Comparison of ENCODE assay signal across 1 cellular context in the genomic region with DNA sequence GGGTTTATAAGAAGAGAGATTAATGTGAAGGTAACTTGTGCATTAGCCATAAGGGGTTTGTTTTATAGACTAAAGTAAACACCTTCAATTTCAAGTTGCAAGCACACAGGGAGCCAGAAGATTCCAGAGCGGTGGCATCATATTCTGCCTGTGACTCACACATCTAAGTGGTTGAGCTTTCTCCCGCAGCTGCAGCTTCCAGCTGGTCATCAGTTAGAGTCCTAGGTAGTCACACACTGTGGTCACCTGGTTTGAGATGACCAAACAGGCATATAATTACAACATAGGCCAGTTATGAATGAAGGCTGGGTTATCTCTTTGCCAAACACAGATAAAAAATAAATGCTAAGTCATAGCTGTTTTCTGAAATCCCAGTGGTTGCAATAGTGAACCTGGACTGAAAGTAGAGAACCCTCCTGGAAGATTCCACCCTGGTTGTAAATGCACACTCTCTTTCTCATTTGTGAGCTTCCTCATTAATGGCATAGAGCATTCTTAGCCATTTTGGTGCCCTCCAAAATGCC.
TF ChIP-seq lines count a peak whose summit lies in the region.

No MANE protein-coding gene starts in this region.

TF ChIP-seq in K562, 482 proteins besides CTCF, POLR2A, EP300 and RAD21 (continued from another document and continues in another):
- TF ChIP-seq, protein P1, sequence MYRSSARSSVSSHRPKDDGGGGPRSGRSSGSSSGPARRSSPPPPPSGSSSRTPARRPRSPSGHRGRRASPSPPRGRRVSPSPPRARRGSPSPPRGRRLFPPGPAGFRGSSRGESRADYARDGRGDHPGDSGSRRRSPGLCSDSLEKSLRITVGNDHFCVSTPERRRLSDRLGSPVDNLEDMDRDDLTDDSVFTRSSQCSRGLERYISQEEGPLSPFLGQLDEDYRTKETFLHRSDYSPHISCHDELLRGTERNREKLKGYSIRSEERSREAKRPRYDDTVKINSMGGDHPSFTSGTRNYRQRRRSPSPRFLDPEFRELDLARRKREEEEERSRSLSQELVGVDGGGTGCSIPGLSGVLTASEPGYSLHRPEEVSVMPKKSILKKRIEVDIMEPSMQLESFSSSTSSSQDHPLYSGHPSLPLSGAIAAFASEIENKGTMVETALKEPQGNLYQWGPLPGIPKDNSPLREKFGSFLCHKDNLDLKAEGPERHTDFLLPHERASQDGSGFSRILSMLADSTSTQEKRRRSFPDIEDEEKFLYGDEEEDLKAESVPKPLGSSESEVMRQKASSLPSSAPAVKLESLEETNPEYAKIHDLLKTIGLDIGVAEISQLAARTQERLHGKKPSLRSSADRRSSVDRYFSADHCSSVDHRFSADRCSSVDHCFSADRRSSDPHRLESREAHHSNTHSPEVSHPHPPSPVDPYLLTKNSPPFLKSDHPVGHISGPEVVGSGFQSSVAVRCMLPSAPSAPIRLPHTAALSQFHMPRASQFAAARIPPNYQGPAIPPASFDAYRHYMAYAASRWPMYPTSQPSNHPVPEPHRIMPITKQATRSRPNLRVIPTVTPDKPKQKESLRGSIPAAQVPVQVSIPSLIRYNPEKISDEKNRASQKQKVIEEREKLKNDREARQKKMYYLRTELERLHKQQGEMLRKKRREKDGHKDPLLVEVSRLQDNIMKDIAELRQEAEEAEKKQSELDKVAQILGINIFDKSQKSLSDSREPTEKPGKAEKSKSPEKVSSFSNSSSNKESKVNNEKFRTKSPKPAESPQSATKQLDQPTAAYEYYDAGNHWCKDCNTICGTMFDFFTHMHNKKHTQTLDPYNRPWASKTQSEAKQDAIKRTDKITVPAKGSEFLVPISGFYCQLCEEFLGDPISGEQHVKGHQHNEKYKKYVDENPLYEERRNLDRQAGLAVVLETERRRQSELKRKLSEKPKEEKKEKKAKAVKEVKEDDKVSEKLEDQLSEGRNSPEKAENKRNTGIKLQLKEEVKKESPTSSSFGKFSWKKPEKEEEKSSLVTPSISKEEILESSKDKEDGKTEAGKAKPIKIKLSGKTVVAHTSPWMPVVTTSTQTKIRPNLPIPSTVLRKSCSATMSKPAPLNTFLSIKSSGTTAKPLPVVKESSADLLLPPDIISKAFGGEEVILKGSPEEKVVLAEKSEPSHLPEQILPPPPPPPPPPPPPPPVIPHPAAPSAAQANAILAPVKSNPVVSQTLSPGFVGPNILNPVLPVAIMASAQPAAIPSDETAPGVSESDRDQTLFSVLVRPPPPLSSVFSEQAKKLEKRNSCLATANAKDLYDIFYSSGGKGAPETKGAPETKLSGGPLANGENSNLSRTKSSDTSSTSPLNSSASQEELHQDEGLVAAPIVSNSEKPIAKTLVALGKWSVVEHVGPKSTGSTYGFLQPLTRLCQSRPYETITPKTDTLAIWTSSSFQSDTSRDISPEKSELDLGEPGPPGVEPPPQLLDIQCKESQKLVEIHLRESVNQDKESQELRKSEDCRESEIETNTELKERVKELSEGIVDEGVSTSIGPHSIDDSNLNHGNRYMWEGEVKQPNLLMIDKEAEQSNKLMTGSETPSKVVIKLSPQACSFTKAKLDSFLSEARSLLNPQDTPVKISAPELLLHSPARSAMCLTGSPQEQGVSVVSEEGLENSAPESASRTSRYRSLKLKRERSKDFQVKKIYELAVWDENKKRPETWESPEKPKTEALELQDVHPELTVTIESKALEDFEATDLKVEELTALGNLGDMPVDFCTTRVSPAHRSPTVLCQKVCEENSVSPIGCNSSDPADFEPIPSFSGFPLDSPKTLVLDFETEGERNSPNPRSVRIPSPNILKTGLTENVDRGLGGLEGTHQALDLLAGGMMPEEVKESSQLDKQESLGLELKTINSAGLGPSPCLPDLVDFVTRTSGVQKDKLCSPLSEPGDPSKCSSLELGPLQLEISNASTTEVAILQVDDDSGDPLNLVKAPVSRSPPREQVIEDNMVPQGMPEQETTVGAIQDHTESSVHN (IDR thresholded peaks at IDR 0.05; ENCODE audit: borderline replicate concordance in 1 of 2, low read depth in 1 of 2) = peak; percentile 80 to 98; a peak in 3 of 4 replicates
- TF ChIP-seq MAFF (IDR thresholded peaks at IDR 0.05; ENCODE audit: low read length) (peak; percentile 76), LARP7 (IDR thresholded peaks at IDR 0.05) (no peak), MYNN (IDR thresholded peaks at IDR 0.05) (peak; percentile 78; the same call in 1 of the 2 replicates), MYNN (CRISPR knock-in tag; IDR thresholded peaks at IDR 0.05) (no peak), KLF13 (tag; IDR thresholded peaks at IDR 0.05; ENCODE audit: borderline replicate concordance, low read depth) (no peak), ATF7 (IDR thresholded peaks at IDR 0.05) (peak; percentile 93), CAMTA2 (CRISPR knock-in tag; conservative IDR thresholded peaks at IDR 0.05) (no peak), SNIP1 (IDR thresholded peaks at IDR 0.05; ENCODE audit: low read depth) (no peak), GATAD2A (IDR thresholded peaks at IDR 0.05) (no peak), FOXM1 (IDR thresholded peaks at IDR 0.05; ENCODE audit: low read depth) (no peak), FOXM1 (CRISPR knock-in tag; IDR thresholded peaks at IDR 0.05; ENCODE audit: low read depth) (no peak), TCF3 (CRISPR knock-in tag; IDR thresholded peaks at IDR 0.05) (peak; percentile 62), BACH1 (tag; IDR thresholded peaks at IDR 0.05) (peak; percentile 82), ILK (tag; IDR thresholded peaks at IDR 0.05; ENCODE audit: borderline replicate concordance, low read depth) (no peak), FOS (IDR thresholded peaks at IDR 0.05; ENCODE audit: extremely low read depth, insufficient read length) (peak; percentile 35), C11orf30 (IDR thresholded peaks at IDR 0.05; ENCODE audit: low read depth) (peak; percentile 77), BCL6 (CRISPR knock-in tag; IDR thresholded peaks at IDR 0.05) (no peak), JUND (IDR thresholded peaks at IDR 0.05; ENCODE audit: borderline replicate concordance, low read depth, low read length) (peak; percentile 93), JUND (tag; IDR thresholded peaks at IDR 0.05; ENCODE audit: borderline replicate concordance, low read depth, low read length) (peak; percentile 96), ZNF121 (CRISPR knock-in tag; conservative IDR thresholded peaks at IDR 0.05) (no peak), TAF15 (IDR thresholded peaks at IDR 0.05; ENCODE audit: low read depth, low read length) (no peak), MED1 (CRISPR knock-in tag; IDR thresholded peaks at IDR 0.05; ENCODE audit: borderline replicate concordance) (no peak), NEUROD1 (IDR thresholded peaks at IDR 0.05; ENCODE audit: borderline replicate concordance, low read depth, low read length, partially characterized antibody) (no peak), NONO (IDR thresholded peaks at IDR 0.05; ENCODE audit: low read depth in 2 of 2, low read length in 1 of 2) (no peak), ZNF695 (CRISPR knock-in tag; IDR thresholded peaks at IDR 0.05) (no peak), SMARCA5 (IDR thresholded peaks at IDR 0.05) (no peak), SMAD2 (IDR thresholded peaks at IDR 0.05; ENCODE audit: low read depth, low read length) (no peak), SAFB2 (IDR thresholded peaks at IDR 0.05; ENCODE audit: borderline replicate concordance, low read depth, low read length, severe bottlenecking) (no peak), ZBTB17 (CRISPR knock-in tag; IDR thresholded peaks at IDR 0.05) (no peak), LEF1 (IDR thresholded peaks at IDR 0.05) (peak; percentile 56; the same call in 1 of the 2 replicates), ZNF263 (CRISPR knock-in tag; IDR thresholded peaks at IDR 0.05; ENCODE audit: borderline replicate concordance) (no peak), NFE2 (IDR thresholded peaks at IDR 0.05; ENCODE audit: low read depth) (peak; percentile 93), NFE2L1 (tag; IDR thresholded peaks at IDR 0.05; ENCODE audit: borderline replicate concordance, low read depth) (peak; percentile 75), DPF2 (IDR thresholded peaks at IDR 0.05) (peak; percentile 85; the same call in 1 of the 2 replicates), ILF3 (IDR thresholded peaks at IDR 0.05; ENCODE audit: borderline replicate concordance) (no peak), ZC3H11A (IDR thresholded peaks at IDR 0.05; ENCODE audit: low read depth, low read length) (no peak)
- TF ChIP-seq, protein P2, sequence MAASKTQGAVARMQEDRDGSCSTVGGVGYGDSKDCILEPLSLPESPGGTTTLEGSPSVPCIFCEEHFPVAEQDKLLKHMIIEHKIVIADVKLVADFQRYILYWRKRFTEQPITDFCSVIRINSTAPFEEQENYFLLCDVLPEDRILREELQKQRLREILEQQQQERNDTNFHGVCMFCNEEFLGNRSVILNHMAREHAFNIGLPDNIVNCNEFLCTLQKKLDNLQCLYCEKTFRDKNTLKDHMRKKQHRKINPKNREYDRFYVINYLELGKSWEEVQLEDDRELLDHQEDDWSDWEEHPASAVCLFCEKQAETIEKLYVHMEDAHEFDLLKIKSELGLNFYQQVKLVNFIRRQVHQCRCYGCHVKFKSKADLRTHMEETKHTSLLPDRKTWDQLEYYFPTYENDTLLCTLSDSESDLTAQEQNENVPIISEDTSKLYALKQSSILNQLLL (CRISPR knock-in tag; IDR thresholded peaks at IDR 0.05; ENCODE audit: borderline replicate concordance) = no peak
- TF ChIP-seq, protein P3, sequence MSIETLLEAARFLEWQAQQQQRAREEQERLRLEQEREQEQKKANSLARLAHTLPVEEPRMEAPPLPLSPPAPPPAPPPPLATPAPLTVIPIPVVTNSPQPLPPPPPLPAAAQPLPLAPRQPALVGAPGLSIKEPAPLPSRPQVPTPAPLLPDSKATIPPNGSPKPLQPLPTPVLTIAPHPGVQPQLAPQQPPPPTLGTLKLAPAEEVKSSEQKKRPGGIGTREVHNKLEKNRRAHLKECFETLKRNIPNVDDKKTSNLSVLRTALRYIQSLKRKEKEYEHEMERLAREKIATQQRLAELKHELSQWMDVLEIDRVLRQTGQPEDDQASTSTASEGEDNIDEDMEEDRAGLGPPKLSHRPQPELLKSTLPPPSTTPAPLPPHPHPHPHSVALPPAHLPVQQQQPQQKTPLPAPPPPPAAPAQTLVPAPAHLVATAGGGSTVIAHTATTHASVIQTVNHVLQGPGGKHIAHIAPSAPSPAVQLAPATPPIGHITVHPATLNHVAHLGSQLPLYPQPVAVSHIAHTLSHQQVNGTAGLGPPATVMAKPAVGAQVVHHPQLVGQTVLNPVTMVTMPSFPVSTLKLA (conservative IDR thresholded peaks at IDR 0.05) = no peak; a peak in 1 of 4 replicates
- TF ChIP-seq, protein P4, sequence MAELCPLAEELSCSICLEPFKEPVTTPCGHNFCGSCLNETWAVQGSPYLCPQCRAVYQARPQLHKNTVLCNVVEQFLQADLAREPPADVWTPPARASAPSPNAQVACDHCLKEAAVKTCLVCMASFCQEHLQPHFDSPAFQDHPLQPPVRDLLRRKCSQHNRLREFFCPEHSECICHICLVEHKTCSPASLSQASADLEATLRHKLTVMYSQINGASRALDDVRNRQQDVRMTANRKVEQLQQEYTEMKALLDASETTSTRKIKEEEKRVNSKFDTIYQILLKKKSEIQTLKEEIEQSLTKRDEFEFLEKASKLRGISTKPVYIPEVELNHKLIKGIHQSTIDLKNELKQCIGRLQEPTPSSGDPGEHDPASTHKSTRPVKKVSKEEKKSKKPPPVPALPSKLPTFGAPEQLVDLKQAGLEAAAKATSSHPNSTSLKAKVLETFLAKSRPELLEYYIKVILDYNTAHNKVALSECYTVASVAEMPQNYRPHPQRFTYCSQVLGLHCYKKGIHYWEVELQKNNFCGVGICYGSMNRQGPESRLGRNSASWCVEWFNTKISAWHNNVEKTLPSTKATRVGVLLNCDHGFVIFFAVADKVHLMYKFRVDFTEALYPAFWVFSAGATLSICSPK (IDR thresholded peaks at IDR 0.05; ENCODE audit: borderline replicate concordance) = no peak
- TF ChIP-seq, protein P5, sequence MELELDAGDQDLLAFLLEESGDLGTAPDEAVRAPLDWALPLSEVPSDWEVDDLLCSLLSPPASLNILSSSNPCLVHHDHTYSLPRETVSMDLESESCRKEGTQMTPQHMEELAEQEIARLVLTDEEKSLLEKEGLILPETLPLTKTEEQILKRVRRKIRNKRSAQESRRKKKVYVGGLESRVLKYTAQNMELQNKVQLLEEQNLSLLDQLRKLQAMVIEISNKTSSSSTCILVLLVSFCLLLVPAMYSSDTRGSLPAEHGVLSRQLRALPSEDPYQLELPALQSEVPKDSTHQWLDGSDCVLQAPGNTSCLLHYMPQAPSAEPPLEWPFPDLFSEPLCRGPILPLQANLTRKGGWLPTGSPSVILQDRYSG (tag; conservative IDR thresholded peaks at IDR 0.05; ENCODE audit: low read depth) = no peak
- TF ChIP-seq, protein P6, sequence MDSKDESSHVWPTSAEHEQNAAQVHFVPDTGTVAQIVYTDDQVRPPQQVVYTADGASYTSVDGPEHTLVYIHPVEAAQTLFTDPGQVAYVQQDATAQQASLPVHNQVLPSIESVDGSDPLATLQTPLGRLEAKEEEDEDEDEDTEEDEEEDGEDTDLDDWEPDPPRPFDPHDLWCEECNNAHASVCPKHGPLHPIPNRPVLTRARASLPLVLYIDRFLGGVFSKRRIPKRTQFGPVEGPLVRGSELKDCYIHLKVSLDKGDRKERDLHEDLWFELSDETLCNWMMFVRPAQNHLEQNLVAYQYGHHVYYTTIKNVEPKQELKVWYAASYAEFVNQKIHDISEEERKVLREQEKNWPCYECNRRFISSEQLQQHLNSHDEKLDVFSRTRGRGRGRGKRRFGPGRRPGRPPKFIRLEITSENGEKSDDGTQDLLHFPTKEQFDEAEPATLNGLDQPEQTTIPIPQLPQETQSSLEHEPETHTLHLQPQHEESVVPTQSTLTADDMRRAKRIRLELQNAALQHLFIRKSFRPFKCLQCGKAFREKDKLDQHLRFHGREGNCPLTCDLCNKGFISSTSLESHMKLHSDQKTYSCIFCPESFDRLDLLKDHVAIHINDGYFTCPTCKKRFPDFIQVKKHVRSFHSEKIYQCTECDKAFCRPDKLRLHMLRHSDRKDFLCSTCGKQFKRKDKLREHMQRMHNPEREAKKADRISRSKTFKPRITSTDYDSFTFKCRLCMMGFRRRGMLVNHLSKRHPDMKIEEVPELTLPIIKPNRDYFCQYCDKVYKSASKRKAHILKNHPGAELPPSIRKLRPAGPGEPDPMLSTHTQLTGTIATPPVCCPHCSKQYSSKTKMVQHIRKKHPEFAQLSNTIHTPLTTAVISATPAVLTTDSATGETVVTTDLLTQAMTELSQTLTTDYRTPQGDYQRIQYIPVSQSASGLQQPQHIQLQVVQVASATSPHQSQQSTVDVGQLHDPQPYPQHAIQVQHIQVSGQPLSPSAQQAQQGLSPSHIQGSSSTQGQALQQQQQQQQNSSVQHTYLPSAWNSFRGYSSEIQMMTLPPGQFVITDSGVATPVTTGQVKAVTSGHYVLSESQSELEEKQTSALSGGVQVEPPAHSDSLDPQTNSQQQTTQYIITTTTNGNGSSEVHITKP (IDR thresholded peaks at IDR 0.05; ENCODE audit: partially characterized antibody) = no peak
- TF ChIP-seq, protein P7, sequence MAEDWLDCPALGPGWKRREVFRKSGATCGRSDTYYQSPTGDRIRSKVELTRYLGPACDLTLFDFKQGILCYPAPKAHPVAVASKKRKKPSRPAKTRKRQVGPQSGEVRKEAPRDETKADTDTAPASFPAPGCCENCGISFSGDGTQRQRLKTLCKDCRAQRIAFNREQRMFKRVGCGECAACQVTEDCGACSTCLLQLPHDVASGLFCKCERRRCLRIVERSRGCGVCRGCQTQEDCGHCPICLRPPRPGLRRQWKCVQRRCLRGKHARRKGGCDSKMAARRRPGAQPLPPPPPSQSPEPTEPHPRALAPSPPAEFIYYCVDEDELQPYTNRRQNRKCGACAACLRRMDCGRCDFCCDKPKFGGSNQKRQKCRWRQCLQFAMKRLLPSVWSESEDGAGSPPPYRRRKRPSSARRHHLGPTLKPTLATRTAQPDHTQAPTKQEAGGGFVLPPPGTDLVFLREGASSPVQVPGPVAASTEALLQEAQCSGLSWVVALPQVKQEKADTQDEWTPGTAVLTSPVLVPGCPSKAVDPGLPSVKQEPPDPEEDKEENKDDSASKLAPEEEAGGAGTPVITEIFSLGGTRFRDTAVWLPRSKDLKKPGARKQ (CRISPR knock-in tag; IDR thresholded peaks at IDR 0.05) = no peak
- TF ChIP-seq, protein P8, sequence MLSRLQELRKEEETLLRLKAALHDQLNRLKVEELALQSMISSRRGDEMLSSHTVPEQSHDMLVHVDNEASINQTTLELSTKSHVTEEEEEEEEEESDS (CRISPR knock-in tag; IDR thresholded peaks at IDR 0.05) = no peak
